13 cellular contexts compared by ENCODE assay signal in genomic region chr10:90912854-90913479, GRCh38. TPM values are rescaled to one million over a fixed set of nuclear protein-coding genes. Genes with fewer than 3 reads are reported as not detected.
"Had no signal": no experiment of that assay in that cellular context is flagged by ENCODE, and none has a peak within 500 bp of the region (broad histone marks: within the 10 kb centered on the region; RNA-seq: fewer than 3 reads in every experiment).

No MANE protein-coding gene starts in this region.

- H3K4me2 ChIP-seq: hepatocyte had no signal

- DNase-seq: activated naive CD4-positive, alpha-beta T cell; activated naive CD8-positive, alpha-beta T cell treated with anti-CD3 and anti-CD28 coated beads, Interleukin-2, amount 10 ng/mL, durations not matched to agents 7 days and 5 days; sigmoid colon; stimulated activated CD4-positive, alpha-beta T cell treated with anti-CD3 and anti-CD28 coated beads, Interleukin-12 subunit alpha, Interleukin-12 subunit beta, amount 100 ng/mL, for 4 hours had no signal

- H3K4me1 Mint-ChIP-seq: stimulated activated effector memory CD8-positive, alpha-beta T cell treated with anti-CD3 and anti-CD28 coated beads, Interleukin-12 subunit alpha, Interleukin-12 subunit beta, amount 100 ng/mL, for 72 hours had no signal

- H3K27ac Mint-ChIP-seq: activated naive CD8-positive, alpha-beta T cell treated with anti-CD3 and anti-CD28 coated beads, Interleukin-2, amount 10 ng/mL, durations not matched to agents 7 days and 5 days; activated T-helper 1 cell treated with anti-CD3 and anti-CD28 coated beads, Interleukin-12 subunit alpha, Interleukin-12 subunit beta, Interleukin-2, Interleukin-4 antibody, amounts not matched to agents 30 ng/mL and 10 ng/mL and 1 ng/mL, durations not matched to agents 14 hours and 24 hours and 36 hours; stimulated activated effector memory CD8-positive, alpha-beta T cell treated with anti-CD3 and anti-CD28 coated beads, Interleukin-12 subunit alpha, Interleukin-12 subunit beta, amount 100 ng/mL, for 72 hours had no signal

- H3K9me3 Mint-ChIP-seq: activated naive CD8-positive, alpha-beta T cell treated with anti-CD3 and anti-CD28 coated beads, Interleukin-2, amount 10 ng/mL, durations not matched to agents 7 days and 5 days; activated T-helper 1 cell treated with anti-CD3 and anti-CD28 coated beads, Interleukin-12 subunit alpha, Interleukin-12 subunit beta, Interleukin-2, Interleukin-4 antibody, amounts not matched to agents 30 ng/mL and 10 ng/mL and 1 ng/mL, durations not matched to agents 14 hours and 24 hours and 36 hours; stimulated activated effector memory CD8-positive, alpha-beta T cell treated with anti-CD3 and anti-CD28 coated beads, Interleukin-12 subunit alpha, Interleukin-12 subunit beta, amount 100 ng/mL, for 72 hours had no signal

- H2AFZ ChIP-seq: hepatocyte had no signal

- H3K27me3 ChIP-seq: hepatocyte, sigmoid colon, tibial nerve had no signal

- H3K36me3 Mint-ChIP-seq: activated naive CD8-positive, alpha-beta T cell treated with anti-CD3 and anti-CD28 coated beads, Interleukin-2, amount 10 ng/mL, durations not matched to agents 7 days and 5 days; stimulated activated effector memory CD8-positive, alpha-beta T cell treated with anti-CD3 and anti-CD28 coated beads, Interleukin-12 subunit alpha, Interleukin-12 subunit beta, amount 100 ng/mL, for 72 hours had no signal

- H3K36me3 ChIP-seq: sigmoid colon had no signal

- H3K4me3 Mint-ChIP-seq: activated naive CD8-positive, alpha-beta T cell treated with anti-CD3 and anti-CD28 coated beads, Interleukin-2, amount 10 ng/mL, durations not matched to agents 7 days and 5 days; activated T-helper 1 cell treated with anti-CD3 and anti-CD28 coated beads, Interleukin-12 subunit alpha, Interleukin-12 subunit beta, Interleukin-2, Interleukin-4 antibody, amounts not matched to agents 30 ng/mL and 10 ng/mL and 1 ng/mL, durations not matched to agents 14 hours and 24 hours and 36 hours; stimulated activated effector memory CD8-positive, alpha-beta T cell treated with anti-CD3 and anti-CD28 coated beads, Interleukin-12 subunit alpha, Interleukin-12 subunit beta, amount 100 ng/mL, for 72 hours had no signal

- H3K9me3 ChIP-seq: sigmoid colon, tibial nerve had no signal

- H3K79me2 ChIP-seq: hepatocyte had no signal

- H3K4me3 ChIP-seq: hepatocyte, sigmoid colon, tibial nerve had no signal

- H3K27ac ChIP-seq: hepatocyte, sigmoid colon, tibial nerve had no signal

- ATAC-seq: activated CD4-positive, CD25-positive, alpha-beta regulatory T cell treated with anti-CD3 and anti-CD28 coated beads, Interleukin-2, amount 50 U/mL, for 24 hours; stimulated activated effector memory CD8-positive, alpha-beta T cell treated with anti-CD3 and anti-CD28 coated beads, Interleukin-12 subunit alpha, Interleukin-12 subunit beta, amount 100 ng/mL, for 72 hours had no signal

RNA-seq across cellular contexts. Expression of gene ANKRD1, which starts 7.9 kb away (rescaled TPM):
- total RNA-seq: activated CD8-positive, alpha-beta memory T cell treated with anti-CD3 and anti-CD28 coated beads for 36 hours; activated naive CD8-positive, alpha-beta T cell treated with anti-CD3 and anti-CD28 coated beads, Interleukin-2, amount 10 ng/mL, durations not matched to agents 7 days and 5 days; activated T-helper 1 cell treated with anti-CD3 and anti-CD28 coated beads, Interleukin-12 subunit alpha, Interleukin-12 subunit beta, Interleukin-2, Interleukin-4 antibody, amounts not matched to agents 30 ng/mL and 10 ng/mL and 1 ng/mL, durations not matched to agents 14 hours and 24 hours and 36 hours; sigmoid colon; SK-MEL-5; subcutaneous adipose tissue; tibial nerve had no signal
- polyA plus RNA-seq: neural cell had no signal

RNA-seq across cellular contexts. Expression of gene HTR7, which starts 55.1 kb away (rescaled TPM):
- total RNA-seq: activated CD8-positive, alpha-beta memory T cell treated with anti-CD3 and anti-CD28 coated beads for 36 hours; activated T-helper 1 cell treated with anti-CD3 and anti-CD28 coated beads, Interleukin-12 subunit alpha, Interleukin-12 subunit beta, Interleukin-2, Interleukin-4 antibody, amounts not matched to agents 30 ng/mL and 10 ng/mL and 1 ng/mL, durations not matched to agents 14 hours and 24 hours and 36 hours had no signal
